In the genomic region with DNA sequence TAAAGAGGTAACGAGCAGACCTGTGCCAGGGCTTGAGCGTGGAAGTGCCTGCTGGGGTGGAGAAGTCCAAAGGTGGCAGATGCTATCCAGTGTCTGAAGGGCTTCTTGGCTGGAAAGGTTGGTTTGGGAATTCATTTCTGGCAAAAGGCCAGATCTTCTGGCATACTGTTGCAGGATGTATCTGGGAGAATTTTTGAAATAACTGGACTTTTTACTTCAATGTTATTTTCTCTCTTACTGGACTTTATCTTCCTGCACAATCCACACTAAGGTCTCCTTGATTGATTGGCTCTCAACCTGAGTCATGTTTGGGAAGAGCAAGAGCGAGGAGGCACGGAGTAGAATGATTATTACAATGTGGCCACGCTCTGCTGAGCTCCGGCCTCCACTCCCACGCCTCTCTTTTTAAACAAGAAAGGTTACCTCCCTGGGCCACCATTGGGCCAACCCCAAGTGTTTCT, we compare ENCODE assay signal across 1 cellular context.
TF ChIP-seq lines count a peak whose summit lies in the region.

No MANE protein-coding gene starts in this region.

TF ChIP-seq in A549, 52 proteins besides CTCF, POLR2A, EP300 and RAD21 (continued from another document):
- TF ChIP-seq JUNB (IDR thresholded peaks at IDR 0.05) (no peak), HOXB13 (CRISPR knock-in tag; IDR thresholded peaks at IDR 0.05; ENCODE audit: low read depth) (no peak), HES2 (IDR thresholded peaks at IDR 0.05) (no peak), MAZ (IDR thresholded peaks at IDR 0.05; ENCODE audit: borderline replicate concordance, low read depth, low read length) (no peak), PBX3 (IDR thresholded peaks at IDR 0.05) (no peak), FOSB (CRISPR knock-in tag; IDR thresholded peaks at IDR 0.05) (no peak), ZNF302 (CRISPR knock-in tag; IDR thresholded peaks at IDR 0.05) (no peak)
TF ChIP-seq in A549: peak in this region for 0.
